8 cellular contexts compared by ENCODE assay signal in the genomic region with DNA sequence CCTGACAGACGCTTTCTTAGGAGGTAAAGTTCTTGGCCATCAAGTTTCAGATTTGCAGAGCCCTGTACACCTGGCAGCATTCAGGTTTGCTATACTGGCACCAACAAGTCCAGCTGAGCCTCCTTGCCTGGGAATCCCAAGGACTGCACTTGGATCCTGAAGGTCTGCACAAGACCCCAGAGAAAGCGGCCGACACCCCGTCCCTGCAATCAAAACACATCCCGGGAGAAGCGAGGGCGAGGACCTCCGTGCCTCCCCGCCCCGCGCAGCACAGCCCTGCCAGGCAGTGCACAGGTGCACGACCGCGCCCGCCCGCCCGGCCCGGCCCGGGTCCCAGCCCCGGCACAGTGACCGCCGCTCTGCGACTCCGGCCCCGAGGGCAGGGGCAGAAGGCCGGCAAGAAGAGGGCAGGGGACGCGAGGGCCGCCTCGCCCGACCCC. TPM values are rescaled to one million over a fixed set of nuclear protein-coding genes. Genes with fewer than 3 reads are reported as not detected.
DNase-seq lines count a peak whose midpoint lies in the region; ATAC-seq, FAIRE-seq and TF ChIP-seq lines count a peak whose summit lies in the region.

No MANE protein-coding gene starts in this region.

- intact Hi-C loops in ascending aorta (cut with DNase I) (loop anchor here (1.0 to 5.0 kb wide), 6 partner anchors 109 to 566 kb away; partner anchors contain the start of genes SGSM3 and SLC25A17), kidney (cut with DNase I) (no loop called here)

- FAIRE-seq in kidney (lab: Jason Lieb, UNC), result no peak

- no peaks in the 10 kb centered on the region for H3K27me3 ChIP-seq in ascending aorta

- peak overlapping the region; percentile 41 to 80 for H3K9ac ChIP-seq in kidney (ENCODE audit: low read length in 2 of 2)

- peak overlapping the region; percentile 83 to 91 for H3K4me3 ChIP-seq in ascending aorta
- peak overlapping the region; percentile 87 to 90 for H3K4me3 ChIP-seq in kidney (ENCODE audit: low read length in 2 of 2)

- no peak for TF ChIP-seq CTCF in ascending aorta (IDR thresholded peaks at IDR 0.05)
- no peak for TF ChIP-seq CTCF in kidney (IDR thresholded peaks at IDR 0.05; ENCODE audit: borderline replicate concordance, extremely low read depth, insufficient read depth)

- H3K36me3 ChIP-seq in ascending aorta (no peaks in the 10 kb centered on the region), kidney (ENCODE audit: control insufficient read depth in 1 of 2, insufficient read depth in 2 of 2, low read length in 2 of 2) (no peaks in the 10 kb centered on the region)

- peak; percentile 11 for ATAC-seq in HG03521 (IDR thresholded peaks at IDR 0.05; ENCODE audit: unreplicated experiment)

- no peaks in the 10 kb centered on the region for H3K9me3 ChIP-seq in ascending aorta
- no peaks in the 10 kb centered on the region for H3K9me3 ChIP-seq in kidney (ENCODE audit: control insufficient read depth in 1 of 2, low read length in 2 of 2)

- peak; percentile 7 for DNase-seq in activated naive CD4-positive, alpha-beta T cell treated with Interleukin-2 at 50 U/mL for 16 hours
- DNase-seq in activated naive CD4-positive, alpha-beta T cell (lab: John Stamatoyannopoulos, UW), result no peak
- DNase-seq in ascending aorta (ENCODE audit: low spot score in 2 of 2), result no peak
- DNase-seq in kidney, result no peak
- DNase-seq in substantia nigra (lab: John Stamatoyannopoulos, UW), result peak in 6 of 49 donors; percentile 28 to 49 (median 42)
- no peak for DNase-seq in SKM-1 (lab: John Stamatoyannopoulos, UW; ENCODE audit: unreplicated experiment)
- no peak for DNase-seq in EL

- H3K27ac ChIP-seq in ascending aorta, result peak overlapping the region; percentile 86 to 92
- H3K27ac ChIP-seq in kidney (ENCODE audit: low read depth in 2 of 2, low read length in 2 of 2), result peak overlapping the region in 1 of 2 donors; percentile 81
- H3K27ac ChIP-seq in substantia nigra (ENCODE audit: low read depth, low read length, poor library complexity, severe bottlenecking), result peak overlapping the region; percentile 76

- H3K4me1 ChIP-seq in ascending aorta (peaks cover 0 to 12% of the 10 kb centered on the region in 2 donors), kidney (ENCODE audit: control insufficient read depth in 1 of 2, insufficient read depth in 1 of 2, low read depth in 1 of 2, low read length in 2 of 2) (peaks cover 0 to 16% of the 10 kb centered on the region in 2 donors)

RNA-seq across cellular contexts. Expression of gene MRTFA, which starts 0.6 kb away (rescaled TPM):
- total RNA-seq in ascending aorta (99.3 TPM), kidney (59.9 TPM)
- 12.5 TPM for polyA plus RNA-seq in kidney (ENCODE audit: insufficient read depth, low read depth, low replicate concordance)

RNA-seq across cellular contexts. Expression of gene MCHR1, which starts 43.3 kb away (rescaled TPM):
- not detected for total RNA-seq in ascending aorta
- not detected for total RNA-seq in kidney
- polyA plus RNA-seq in kidney (ENCODE audit: insufficient read depth, low read depth, low replicate concordance), result not detected
